Comparison of ENCODE assay signal across 8 cellular contexts in genomic region chr7:151018421-151019129, GRCh38. TPM values are rescaled to one million over a fixed set of nuclear protein-coding genes. Genes with fewer than 3 reads are reported as not detected.
DNase-seq lines count a peak whose midpoint lies in the region; ATAC-seq and TF ChIP-seq lines count a peak whose summit lies in the region.

No MANE protein-coding gene starts in this region.

- peak overlapping the region; percentile 47 for H3K4me3 ChIP-seq in LNCaP clone FGC (ENCODE audit: low read depth, low read length)
- peak overlapping the region in 1 of 2 donors; percentile 26 for H3K4me3 ChIP-seq in right atrium auricular region

- peaks cover 0 to 25% of the 10 kb centered on the region in 2 donors for H3K4me1 ChIP-seq in right atrium auricular region

- peaks cover 28% of the 10 kb centered on the region for H3K36me3 Mint-ChIP-seq in activated T-helper 17 cell treated with anti-CD3 and anti-CD28 coated beads, Interleukin-2, amount 50 U/mL, for 72 hours (ENCODE audit: low read depth)

- no peaks in the 10 kb centered on the region for H3K9me3 Mint-ChIP-seq in activated T-helper 17 cell treated with anti-CD3 and anti-CD28 coated beads, Interleukin-2, amount 50 U/mL, for 72 hours

- H3K27me3 ChIP-seq in right atrium auricular region, result no peaks in the 10 kb centered on the region

- H3K4me3 Mint-ChIP-seq in activated T-helper 17 cell treated with anti-CD3 and anti-CD28 coated beads, Interleukin-2, amount 50 U/mL, for 72 hours, result peak overlapping the region; percentile 86

- no peak overlapping the region for H3K27ac ChIP-seq in right atrium auricular region

- H3K4me1 Mint-ChIP-seq in activated T-helper 17 cell treated with anti-CD3 and anti-CD28 coated beads, Interleukin-2, amount 50 U/mL, for 72 hours, result peaks cover 37% of the 10 kb centered on the region

- peak; percentile 34 for ATAC-seq in activated T-helper 17 cell treated with anti-CD3 and anti-CD28 coated beads, Interleukin-2, amount 50 U/mL, for 72 hours (replicated peaks)
- ATAC-seq in HG03378 (IDR thresholded peaks at IDR 0.05; ENCODE audit: unreplicated experiment) (no peak), GM21786 (IDR thresholded peaks at IDR 0.05; ENCODE audit: unreplicated experiment) (no peak)

- no peaks in the 10 kb centered on the region for H3K9me3 ChIP-seq in right atrium auricular region

- TF ChIP-seq CTCF in LNCaP clone FGC (IDR thresholded peaks at IDR 0.05; ENCODE audit: control insufficient read depth, extremely low read depth, insufficient read depth) (no peak), right atrium auricular region (IDR thresholded peaks at IDR 0.05) (peak; percentile 9 to 10)

- H3K27ac Mint-ChIP-seq in activated T-helper 17 cell treated with anti-CD3 and anti-CD28 coated beads, Interleukin-2, amount 50 U/mL, for 72 hours, result peak overlapping the region; percentile 85

- H3K36me3 ChIP-seq in right atrium auricular region, result no peaks in the 10 kb centered on the region

- H3K27me3 Mint-ChIP-seq in activated T-helper 17 cell treated with anti-CD3 and anti-CD28 coated beads, Interleukin-2, amount 50 U/mL, for 72 hours, result peaks cover 4% of the 10 kb centered on the region

- DNase-seq in CD1c-positive myeloid dendritic cell (ENCODE audit: extremely low spot score), result peak; percentile 32
- DNase-seq in LNCaP clone FGC (ENCODE audit: low read depth), result no peak
- no peak for DNase-seq in right atrium auricular region (ENCODE audit: low spot score)
- DNase-seq in stimulated activated CD4-positive, alpha-beta T cell treated with anti-CD3 and anti-CD28 coated beads, Interleukin-4, amount 100 ng/mL, for 24 hours, result peak; percentile 36
- no peak for DNase-seq in GDM1 (lab: John Stamatoyannopoulos, UW)

RNA-seq across cellular contexts. Expression of gene ATG9B, which starts 5.7 kb away (rescaled TPM):
- 10 to 100 TPM in 1 of 2 donors, 1 to 10 TPM in 1; 2.9 to 18.2 TPM for total RNA-seq in activated T-helper 17 cell treated with anti-CD3 and anti-CD28 coated beads, Interleukin-2, amount 50 U/mL, for 72 hours
- total RNA-seq in right atrium auricular region, result not detected

RNA-seq across cellular contexts. Expression of gene ABCB8, which starts 9.7 kb away (rescaled TPM):
- total RNA-seq in activated T-helper 17 cell treated with anti-CD3 and anti-CD28 coated beads, Interleukin-2, amount 50 U/mL, for 72 hours, result 10 to 100 TPM; 36.4 to 52.0 TPM
- 10 to 100 TPM; 11.9 to 20.6 TPM for total RNA-seq in right atrium auricular region

RNA-seq across cellular contexts. Expression of gene NOS3, which starts 27.8 kb away (rescaled TPM):
- 10 to 100 TPM in 1 of 2 donors, 1 to 10 TPM in 1; 8.0 to 12.1 TPM for total RNA-seq in activated T-helper 17 cell treated with anti-CD3 and anti-CD28 coated beads, Interleukin-2, amount 50 U/mL, for 72 hours
- total RNA-seq in right atrium auricular region, result 10 to 100 TPM; 14.5 to 78.6 TPM

RNA-seq across cellular contexts. Expression of gene ASIC3, which starts 29.8 kb away (rescaled TPM):
- 1 to 10 TPM; 9.0 to 9.7 TPM for total RNA-seq in activated T-helper 17 cell treated with anti-CD3 and anti-CD28 coated beads, Interleukin-2, amount 50 U/mL, for 72 hours
- total RNA-seq in right atrium auricular region, result 1 to 10 TPM; 1.1 to 1.2 TPM

RNA-seq across cellular contexts. Expression of gene CDK5, which starts 39.1 kb away (rescaled TPM):
- total RNA-seq in activated T-helper 17 cell treated with anti-CD3 and anti-CD28 coated beads, Interleukin-2, amount 50 U/mL, for 72 hours, result 10 to 100 TPM in 1 of 2 donors, 1 to 10 TPM in 1; 9.0 to 23.4 TPM
- 1 to 10 TPM; 4.4 to 4.9 TPM for total RNA-seq in right atrium auricular region

Comparison
In these comparisons a context has a peak if more than half of its experiments do, and no peak if none do; other contexts are left out.
1. DNase-seq: peak in CD1c-positive myeloid dendritic cell (single experiment) and stimulated activated CD4-positive, alpha-beta T cell treated with anti-CD3 and anti-CD28 coated beads, Interleukin-4, amount 100 ng/mL, for 24 hours (single experiment); none in LNCaP clone FGC (single experiment), right atrium auricular region (single experiment) and GDM1 (single experiment).